In the genomic region with DNA sequence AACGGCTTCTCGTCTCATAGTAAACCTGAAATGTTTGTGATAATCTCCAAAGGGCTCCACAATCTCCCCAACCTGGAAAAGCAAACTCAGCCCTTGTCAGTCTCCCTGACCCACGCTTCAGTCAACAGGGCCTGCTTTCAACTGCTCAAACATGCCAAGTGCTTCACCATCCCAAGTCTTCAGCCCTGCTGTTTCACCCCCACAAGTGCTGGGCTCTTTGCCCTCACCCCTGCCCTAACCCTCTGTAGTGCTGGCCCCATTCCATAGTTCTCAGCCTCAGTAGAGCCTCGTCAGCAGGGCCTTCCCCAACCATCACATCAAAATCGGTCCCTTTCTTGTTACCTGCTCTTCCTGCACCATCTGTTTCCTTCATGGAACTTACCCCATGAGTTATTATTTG, we compare ENCODE assay signal across 26 cellular contexts. TPM values are rescaled to one million over a fixed set of nuclear protein-coding genes. Genes with fewer than 3 reads are reported as not detected.
DNase-seq lines count a peak whose midpoint lies in the region; ATAC-seq and TF ChIP-seq lines count a peak whose summit lies in the region.
"Had no signal": no experiment of that assay in that cellular context is flagged by ENCODE, and none has a peak within 500 bp of the region (broad histone marks: within the 10 kb centered on the region; RNA-seq: fewer than 3 reads in every experiment).

No MANE protein-coding gene starts in this region.

- H3K4me3 Mint-ChIP-seq in activated CD4-positive, alpha-beta T cell treated with anti-CD3 and anti-CD28 coated beads for 36 hours = no peak overlapping the region
- H3K4me3 Mint-ChIP-seq in T-helper 17 cell (no peak overlapping the region), endothelial cell (ENCODE audit: unreplicated experiment) (peak overlapping the region; percentile 19)
- H3K4me3 Mint-ChIP-seq: CD14-positive monocyte; CD8-positive, alpha-beta memory T cell had no signal

- DNase-seq in activated CD4-positive, alpha-beta T cell treated with anti-CD3 and anti-CD28 coated beads for 36 hours = no peak
- DNase-seq in activated CD4-positive, alpha-beta T cell treated with anti-CD3 and anti-CD28 coated beads for 1 hour = no peak
- no peak for DNase-seq in T-helper 17 cell
- DNase-seq in endothelial cell (ENCODE audit: low spot score) = no peak
- DNase-seq in pons (ENCODE audit: low spot score) = no peak
- DNase-seq in NCI-H1417 (lab: John Stamatoyannopoulos, UW) = no peak
- DNase-seq: 8988T; ACHN; BE2C; Calu3; CD8-positive, alpha-beta memory T cell; DMS153; DND-41; GOT3; IMR-90; NCI-H1092 treated with DMSO at 0.1 percent for 48 hours; NCI-H1436 treated with DMSO at 0.1 percent for 48 hours; NCI-H187 treated with DMSO at 0.1 percent for 48 hours; NCI-H526 treated with DMSO at 0.1 percent for 48 hours; OCI-M1; Peyer's patch; SHP77 treated with DMSO at 0.1 percent for 48 hours had no signal

- CTCF ChIA-PET in activated CD4-positive, alpha-beta T cell treated with anti-CD3 and anti-CD28 coated beads for 36 hours (lab: Charles Lee) = no interaction called here

- H3K36me3 Mint-ChIP-seq in activated CD4-positive, alpha-beta T cell treated with anti-CD3 and anti-CD28 coated beads for 36 hours (ENCODE audit: low read depth) = peaks cover 9% of the 10 kb centered on the region
- H3K36me3 Mint-ChIP-seq in T-helper 17 cell (ENCODE audit: low read depth) (peaks cover 12% of the 10 kb centered on the region), endothelial cell (ENCODE audit: low read depth, unreplicated experiment) (peaks cover 18% of the 10 kb centered on the region)

- no peaks in the 10 kb centered on the region for H3K4me1 Mint-ChIP-seq in activated CD4-positive, alpha-beta T cell treated with anti-CD3 and anti-CD28 coated beads for 36 hours
- H3K4me1 Mint-ChIP-seq in T-helper 17 cell (peaks cover 7% of the 10 kb centered on the region), endothelial cell (ENCODE audit: unreplicated experiment) (peaks cover 15% of the 10 kb centered on the region)
- H3K4me1 Mint-ChIP-seq: CD14-positive monocyte; CD8-positive, alpha-beta memory T cell had no signal

- intact Hi-C loops in activated CD4-positive, alpha-beta T cell treated with anti-CD3 and anti-CD28 coated beads for 36 hours (cut with DNase I, micrococcal nuclease) = no loop called here

- H3K9me3 Mint-ChIP-seq in activated CD4-positive, alpha-beta T cell treated with anti-CD3 and anti-CD28 coated beads for 36 hours (ENCODE audit: low read depth) = no peaks in the 10 kb centered on the region
- no peaks in the 10 kb centered on the region for H3K9me3 Mint-ChIP-seq in endothelial cell (ENCODE audit: unreplicated experiment)
- H3K9me3 Mint-ChIP-seq: CD14-positive monocyte; CD8-positive, alpha-beta memory T cell had no signal

- no peak for ATAC-seq in activated CD4-positive, alpha-beta T cell treated with anti-CD3 and anti-CD28 coated beads for 36 hours
- ATAC-seq in T-helper 17 cell = no peak
- ATAC-seq in GM21526 (IDR thresholded peaks at IDR 0.05; ENCODE audit: low FRiP score, unreplicated experiment) = no peak
- no peak for ATAC-seq in GM21390 (IDR thresholded peaks at IDR 0.05; ENCODE audit: unreplicated experiment)
- ATAC-seq: HCT116 had no signal

- POLR2A ChIA-PET in activated CD4-positive, alpha-beta T cell treated with anti-CD3 and anti-CD28 coated beads for 36 hours (lab: Charles Lee) = no interaction called here

- TF ChIP-seq CTCF in endothelial cell (IDR thresholded peaks at IDR 0.05; ENCODE audit: unreplicated experiment) = no peak

- H3K27ac Mint-ChIP-seq in activated CD4-positive, alpha-beta T cell treated with anti-CD3 and anti-CD28 coated beads for 36 hours = peak overlapping the region; percentile 5
- H3K27ac Mint-ChIP-seq in T-helper 17 cell = peak overlapping the region; percentile 10
- no peak overlapping the region for H3K27ac Mint-ChIP-seq in endothelial cell (ENCODE audit: unreplicated experiment)

- H3K9me3 ChIP-seq in T-helper 17 cell (ENCODE audit: control insufficient read depth, low read length, poor library complexity, severe bottlenecking) = no peaks in the 10 kb centered on the region
- H3K9me3 ChIP-seq: BE2C, Peyer's patch had no signal

- no peaks in the 10 kb centered on the region for H3K27me3 Mint-ChIP-seq in activated CD4-positive, alpha-beta T cell treated with anti-CD3 and anti-CD28 coated beads for 36 hours
- H3K27me3 Mint-ChIP-seq in T-helper 17 cell = no peaks in the 10 kb centered on the region
- no peaks in the 10 kb centered on the region for H3K27me3 Mint-ChIP-seq in endothelial cell (ENCODE audit: unreplicated experiment)
- H3K27me3 Mint-ChIP-seq: CD8-positive, alpha-beta memory T cell had no signal

RNA-seq across cellular contexts. Expression of gene NFRKB, which starts 43.4 kb away (rescaled TPM):
- total RNA-seq in activated CD4-positive, alpha-beta T cell treated with anti-CD3 and anti-CD28 coated beads for 36 hours = 10 to 100 TPM; 27.3 to 31.0 TPM
- total RNA-seq in T-helper 17 cell = 10 to 100 TPM; 53.6 to 61.1 TPM
- total RNA-seq in endothelial cell (ENCODE audit: unreplicated experiment) = 31.7 TPM
